Comparison of ENCODE assay signal across 8 cellular contexts in genomic region chr11:20158597-20159257, GRCh38. TPM values are rescaled to one million over a fixed set of nuclear protein-coding genes. Genes with fewer than 3 reads are reported as not detected.
DNase-seq lines count a peak whose midpoint lies in the region; ATAC-seq, FAIRE-seq and TF ChIP-seq lines count a peak whose summit lies in the region.

No MANE protein-coding gene starts in this region.

- no peak for TF ChIP-seq CTCF in AG09309 (IDR thresholded peaks at IDR 0.05; ENCODE audit: control insufficient read depth, insufficient read depth, low read depth, low read length, missing control alignments)
- no peak for TF ChIP-seq CTCF in brain (conservative IDR thresholded peaks at IDR 0.05)
- TF ChIP-seq CTCF in upper lobe of left lung (IDR thresholded peaks at IDR 0.05), result no peak

- TF ChIP-seq POLR2A in upper lobe of left lung (IDR thresholded peaks at IDR 0.05), result no peak

- peaks cover 61% of the 10 kb centered on the region for H3K4me1 Mint-ChIP-seq in brain

- H3K27ac Mint-ChIP-seq in brain, result peak overlapping the region in 2 of 5 experiments; percentile 26 to 54

- ATAC-seq in left lobe of liver (peak; percentile 92), upper lobe of left lung (ENCODE audit: low FRiP score in 2 of 2) (peak; percentile 56 to 58), GM18517 (IDR thresholded peaks at IDR 0.05; ENCODE audit: unreplicated experiment) (no peak)

- H3K27me3 ChIP-seq in upper lobe of left lung, result peaks cover 8 to 80% (median 47%) of the 10 kb centered on the region in 4 donors

- no peak for TF ChIP-seq EP300 in upper lobe of left lung (IDR thresholded peaks at IDR 0.05)

- H3K27ac ChIP-seq in upper lobe of left lung, result no peak overlapping the region

- peaks cover 5% of the 10 kb centered on the region for H3K36me3 Mint-ChIP-seq in brain

- no peaks in the 10 kb centered on the region for H3K36me3 ChIP-seq in upper lobe of left lung

- no peaks in the 10 kb centered on the region for H3K9me3 ChIP-seq in upper lobe of left lung

- FAIRE-seq in HTR-8/SVneo (lab: Jason Lieb, UNC), result no peak

- H3K27me3 Mint-ChIP-seq in brain, result peaks cover 100% of the 10 kb centered on the region

- H3K9me3 Mint-ChIP-seq in brain, result peaks cover 0 to 12% (median 0%) of the 10 kb centered on the region in 5 experiments

- 7 to 11% methylated on average over 28 to 33 of the region's 33 CpGs for WGBS in upper lobe of left lung, 2 donors

- peak overlapping the region; percentile 15 to 82 (median 76) for H3K4me3 Mint-ChIP-seq in brain

- H3K4me3 ChIP-seq in AG09309 (ENCODE audit: control insufficient read depth, low read depth, low read length) (no peak overlapping the region), upper lobe of left lung (no peak overlapping the region)

- H3K4me1 ChIP-seq in upper lobe of left lung, result peaks cover 22 to 36% (median 24%) of the 10 kb centered on the region in 4 donors

- DNase-seq in AG09309 (ENCODE audit: low read depth) (peak; percentile 4), HTR-8/SVneo (ENCODE audit: insufficient read length, low spot score) (peak; percentile 61), left lobe of liver (ENCODE audit: low spot score) (peak; percentile 54), upper lobe of left lung (peak; percentile 26 to 42), DMS153 treated with DMSO at 0.1 percent for 48 hours (lab: John Stamatoyannopoulos, UW; ENCODE audit: unreplicated experiment) (no peak), NCI-H774 (lab: John Stamatoyannopoulos, UW) (no peak)

RNA-seq across cellular contexts. Expression of gene DBX1, which starts 1.5 kb away (rescaled TPM):
- polyA plus RNA-seq in brain (ENCODE audit: insufficient read depth, low read depth, low replicate concordance), result not detected
- total RNA-seq in left lobe of liver (not detected), upper lobe of left lung (not detected)

Comparison
In these comparisons a context has a peak if more than half of its experiments do, and no peak if none do; other contexts are left out.
1. DNase-seq: peak in AG09309 (single experiment), HTR-8/SVneo (single experiment), left lobe of liver (single experiment) and upper lobe of left lung (2 of 2); none in DMS153 treated with DMSO at 0.1 percent for 48 hours (single experiment) and NCI-H774 (single experiment).